Comparison of ENCODE assay signal across 13 cellular contexts in genomic region chr12:56375598-56376434, GRCh38. TPM values are rescaled to one million over a fixed set of nuclear protein-coding genes. Genes with fewer than 3 reads are reported as not detected.
DNase-seq lines count a peak whose midpoint lies in the region; ATAC-seq and TF ChIP-seq lines count a peak whose summit lies in the region.
"Had no signal": no experiment of that assay in that cellular context is flagged by ENCODE, and none has a peak within 500 bp of the region (broad histone marks: within the 10 kb centered on the region; RNA-seq: fewer than 3 reads in every experiment).

No MANE protein-coding gene starts in this region.

- DNase-seq in GM10248 (ENCODE audit: extremely low spot score) (peak; percentile 35), Peyer's patch (peak in 2 of 3 donors; percentile 69), NCI-H69 (lab: John Stamatoyannopoulos, UW) (no peak), NCI-H345 treated with DMSO at 0.1 percent for 48 hours (lab: John Stamatoyannopoulos, UW; ENCODE audit: unreplicated experiment) (no peak), NCI-H1092 (lab: John Stamatoyannopoulos, UW) (no peak), cerebellar cortex (ENCODE audit: low spot score) (no peak)
- DNase-seq: BE2C had no signal

- H3K4me3 ChIP-seq in Peyer's patch: no peak overlapping the region
- H3K4me3 ChIP-seq: SJSA1 had no signal

- ATAC-seq in GM19455 (IDR thresholded peaks at IDR 0.05; ENCODE audit: unreplicated experiment) (peak; percentile 63), HG03064 (IDR thresholded peaks at IDR 0.05; ENCODE audit: low read depth, unreplicated experiment) (peak; percentile 65)

- H3K27me3 ChIP-seq in Peyer's patch: no peaks in the 10 kb centered on the region
- H3K27me3 ChIP-seq: SJSA1 had no signal

- CTCF ChIA-PET in GM10248 (lab: Yijun Ruan, JAX): interaction anchor here (0.6 to 2.5 kb wide), 10 partner anchors 8 to 186 kb away, joined by 3 to 8 read pairs (median 4); partner anchors contain the start of genes SMARCC2 and STAT2

- no peaks in the 10 kb centered on the region for H3K36me3 ChIP-seq in Peyer's patch
- H3K36me3 ChIP-seq: BE2C, SJSA1 had no signal

- H3K27ac ChIP-seq in Peyer's patch: peak overlapping the region in 2 of 4 donors; percentile 29 to 71
- H3K27ac ChIP-seq: SJSA1 had no signal

- no peak for TF ChIP-seq POLR2A in Peyer's patch (IDR thresholded peaks at IDR 0.05)

- no peaks in the 10 kb centered on the region for H3K9me3 ChIP-seq in Peyer's patch
- H3K9me3 ChIP-seq: SJSA1 had no signal

- H3K4me1 ChIP-seq in Peyer's patch: peaks cover 0 to 9% (median 2%) of the 10 kb centered on the region in 4 donors
- H3K4me1 ChIP-seq: BE2C had no signal

- no peak for TF ChIP-seq CTCF in GM10248 (IDR thresholded peaks at IDR 0.05; ENCODE audit: control extremely low read depth, extremely low read depth, low read depth, missing control alignments)
- no peak for TF ChIP-seq CTCF in Peyer's patch (IDR thresholded peaks at IDR 0.05)

- POLR2A ChIA-PET in GM10248 (lab: Yijun Ruan, JAX): interaction anchor here (0.7 to 1.6 kb wide), 2 partner anchors 16 to 628 kb away, joined by 4 to 10 read pairs; partner anchors contain the start of gene STAT2

RNA-seq across cellular contexts. Expression of gene APOF, which starts 13.2 kb away (rescaled TPM):
- total RNA-seq in Peyer's patch: not detected
- total RNA-seq: activated CD8-positive, alpha-beta memory T cell treated with anti-CD3 and anti-CD28 coated beads for 36 hours; astrocyte; epithelial cell of proximal tubule; SJSA1 had no signal

RNA-seq across cellular contexts. Expression of gene STAT2, which starts 15.9 kb away (rescaled TPM):
- 100 to 1,000 TPM; 100 to 355 (median 164) TPM for total RNA-seq in Peyer's patch

RNA-seq across cellular contexts. Expression of gene IL23A, which starts 37.1 kb away (rescaled TPM):
- 1 to 10 TPM in 2 of 4 donors, not detected in 2; 3.1 to 5.8 TPM for total RNA-seq in Peyer's patch

RNA-seq across cellular contexts. Expression of gene PAN2, which starts 42.0 kb away (rescaled TPM):
- total RNA-seq in Peyer's patch: 100 to 1,000 TPM in 2 of 4 donors, 10 to 100 TPM in 2; 82.5 to 114 (median 95.4) TPM

Comparison
In these comparisons a context has a peak if more than half of its experiments do, and no peak if none do; other contexts are left out.
1. DNase-seq: peak in GM10248 (single experiment) and Peyer's patch (2 of 3); none in NCI-H69 (single experiment), NCI-H345 treated with DMSO at 0.1 percent for 48 hours (single experiment), NCI-H1092 (single experiment) and cerebellar cortex (single experiment).